Comparison of ENCODE assay signal across 19 cellular contexts in genomic region chr7:2955177-2955768, GRCh38.
DNase-seq lines count a peak whose midpoint lies in the region; ATAC-seq and TF ChIP-seq lines count a peak whose summit lies in the region.
"Had no signal": no experiment of that assay in that cellular context is flagged by ENCODE, and none has a peak within 500 bp of the region (broad histone marks: within the 10 kb centered on the region; RNA-seq: fewer than 3 reads in every experiment).

No MANE protein-coding gene starts in this region.

- no peaks in the 10 kb centered on the region for H3K79me1 ChIP-seq in H9 (ENCODE audit: insufficient read depth, low read depth, low read length, poor library complexity, severe bottlenecking)

- ATAC-seq in activated CD4-positive, alpha-beta T cell treated with anti-CD3 and anti-CD28 coated beads for 36 hours, result no peak
- ATAC-seq in naive thymus-derived CD8-positive, alpha-beta T cell, result no peak
- ATAC-seq in GM18861 (IDR thresholded peaks at IDR 0.05; ENCODE audit: unreplicated experiment), result no peak

- H3K27me3 ChIP-seq in H9 (ENCODE audit: insufficient read depth, low read length) (no peaks in the 10 kb centered on the region), colonic mucosa (no peaks in the 10 kb centered on the region)
- H3K27me3 ChIP-seq: spleen had no signal

- H3K27ac Mint-ChIP-seq in activated CD4-positive, alpha-beta T cell treated with anti-CD3 and anti-CD28 coated beads for 36 hours, result peak overlapping the region; percentile 83
- H3K27ac Mint-ChIP-seq in H9, result no peak overlapping the region
- H3K27ac Mint-ChIP-seq in activated naive CD8-positive, alpha-beta T cell, result peak overlapping the region; percentile 87
- peak overlapping the region; percentile 61 to 94 (median 92) for H3K27ac Mint-ChIP-seq in naive thymus-derived CD8-positive, alpha-beta T cell
- H3K27ac Mint-ChIP-seq: nephron had no signal

- no peak overlapping the region for H2BK5ac ChIP-seq in H9 (ENCODE audit: insufficient read length, low read length)

- H3K14ac ChIP-seq in H9 (ENCODE audit: insufficient read depth, low read length), result no peak overlapping the region

- no peak for TF ChIP-seq CTCF in H9 (conservative IDR thresholded peaks at IDR 0.05)
- TF ChIP-seq CTCF in colonic mucosa (IDR thresholded peaks at IDR 0.05), result no peak

- H2BK12ac ChIP-seq in H9 (ENCODE audit: insufficient read length, low read depth, low read length), result no peak overlapping the region

- H2AFZ ChIP-seq in H9 (ENCODE audit: low read length), result no peak overlapping the region

- no peak overlapping the region for H2AK5ac ChIP-seq in H9 (ENCODE audit: insufficient read length, low read length)

- H3K23me2 ChIP-seq in H9 (ENCODE audit: insufficient read length, low read depth, low read length, poor library complexity, severe bottlenecking), result no peaks in the 10 kb centered on the region

- H4K8ac ChIP-seq in H9 (replicated peaks; ENCODE audit: insufficient read length, low read depth, low read length), result no peak overlapping the region

- no peak overlapping the region for H3K4me3 Mint-ChIP-seq in activated CD4-positive, alpha-beta T cell treated with anti-CD3 and anti-CD28 coated beads for 36 hours
- no peak overlapping the region for H3K4me3 Mint-ChIP-seq in H9
- H3K4me3 Mint-ChIP-seq in activated naive CD8-positive, alpha-beta T cell, result peak overlapping the region; percentile 56
- peak overlapping the region in 8 of 10 donors; percentile 6 to 76 (median 58) for H3K4me3 Mint-ChIP-seq in naive thymus-derived CD8-positive, alpha-beta T cell
- H3K4me3 Mint-ChIP-seq: nephron had no signal

- peak overlapping the region; percentile 29 for H3K9ac ChIP-seq in H9 (ENCODE audit: extremely low read depth, insufficient read length, low read length)
- no peak overlapping the region for H3K9ac ChIP-seq in colonic mucosa (ENCODE audit: low read depth in 2 of 2, low read length in 2 of 2)

- H3K18ac ChIP-seq in H9 (ENCODE audit: insufficient read length, low read depth, low read length), result no peak overlapping the region

- H3K56ac ChIP-seq in H9 (ENCODE audit: insufficient read length, low read depth, low read length), result no peak overlapping the region

- H3K9me3 Mint-ChIP-seq in activated CD4-positive, alpha-beta T cell treated with anti-CD3 and anti-CD28 coated beads for 36 hours (ENCODE audit: low read depth), result peaks cover 10% of the 10 kb centered on the region
- H3K9me3 Mint-ChIP-seq in H9, result peaks cover 10 to 12% of the 10 kb centered on the region in 2 experiments
- peaks cover under 1% of the 10 kb centered on the region for H3K9me3 Mint-ChIP-seq in activated naive CD8-positive, alpha-beta T cell (ENCODE audit: low read depth)
- peaks cover 0 to 9% (median 6%) of the 10 kb centered on the region in 9 donors for H3K9me3 Mint-ChIP-seq in naive thymus-derived CD8-positive, alpha-beta T cell

- no CpG with 5 or more reads among the region's 8 CpGs for WGBS in H9 (ENCODE audit: extremely low coverage, insufficient read length, low lambda C conversion rate)

- H3T11ph ChIP-seq in H9 (ENCODE audit: low read length), result no peak overlapping the region

- H4K20me1 ChIP-seq in H9 (ENCODE audit: control insufficient read depth, insufficient read depth, insufficient read length), result no peaks in the 10 kb centered on the region

- no peak overlapping the region for H4K5ac ChIP-seq in H9 (ENCODE audit: insufficient read length, low read depth, low read length)

- peaks cover 82% of the 10 kb centered on the region for H3K36me3 Mint-ChIP-seq in activated CD4-positive, alpha-beta T cell treated with anti-CD3 and anti-CD28 coated beads for 36 hours (ENCODE audit: low read depth)
- H3K36me3 Mint-ChIP-seq in H9 (ENCODE audit: insufficient read depth in 1 of 3, low read depth in 3 of 3), result peaks cover 15 to 31% (median 23%) of the 10 kb centered on the region in 3 experiments
- peaks cover 24% of the 10 kb centered on the region for H3K36me3 Mint-ChIP-seq in activated naive CD8-positive, alpha-beta T cell
- H3K36me3 Mint-ChIP-seq in naive thymus-derived CD8-positive, alpha-beta T cell, result peaks cover 13 to 62% (median 26%) of the 10 kb centered on the region in 3 donors

- no peak overlapping the region for H3K4ac ChIP-seq in H9 (ENCODE audit: low read depth, low read length)

- H3K79me2 ChIP-seq in H9 (ENCODE audit: insufficient read depth, low read length), result no peaks in the 10 kb centered on the region

- H3K23ac ChIP-seq in H9 (ENCODE audit: insufficient read length, low read depth, low read length), result no peak overlapping the region

- H3K27me3 Mint-ChIP-seq in activated CD4-positive, alpha-beta T cell treated with anti-CD3 and anti-CD28 coated beads for 36 hours, result no peaks in the 10 kb centered on the region
- H3K27me3 Mint-ChIP-seq in H9 (ENCODE audit: low read depth), result no peaks in the 10 kb centered on the region
- H3K27me3 Mint-ChIP-seq in activated naive CD8-positive, alpha-beta T cell, result no peaks in the 10 kb centered on the region
- H3K27me3 Mint-ChIP-seq in naive thymus-derived CD8-positive, alpha-beta T cell, result no peaks in the 10 kb centered on the region

- peaks cover 81% of the 10 kb centered on the region for H3K4me1 Mint-ChIP-seq in activated CD4-positive, alpha-beta T cell treated with anti-CD3 and anti-CD28 coated beads for 36 hours
- H3K4me1 Mint-ChIP-seq in H9, result peaks cover 2 to 5% of the 10 kb centered on the region in 2 experiments
- H3K4me1 Mint-ChIP-seq in activated naive CD8-positive, alpha-beta T cell (ENCODE audit: low read depth), result peaks cover 84% of the 10 kb centered on the region
- H3K4me1 Mint-ChIP-seq in naive thymus-derived CD8-positive, alpha-beta T cell, result peaks cover 28 to 85% (median 74%) of the 10 kb centered on the region in 4 donors

- H2BK20ac ChIP-seq in H9 (ENCODE audit: low read depth, low read length, poor library complexity, severe bottlenecking), result no peak overlapping the region

- no peaks in the 10 kb centered on the region for H3K36me3 ChIP-seq in colonic mucosa
- H3K36me3 ChIP-seq: prostate gland had no signal

- H4K91ac ChIP-seq in H9 (ENCODE audit: insufficient read length, low read depth, low read length), result no peak overlapping the region

- intact Hi-C loops in activated CD4-positive, alpha-beta T cell treated with anti-CD3 and anti-CD28 coated beads for 36 hours (cut with DNase I, micrococcal nuclease), result loop anchor here in 1 of 2 experiments (10.0 kb wide), 1 partner anchor 90 kb away; no protein-coding TSS in a partner anchor
- intact Hi-C loops in colonic mucosa (cut with DNase I), result no loop called here

- H3K4me2 ChIP-seq in H9 (ENCODE audit: insufficient read depth, insufficient read length, low read length), result no peak overlapping the region

- peak; percentile 3 for DNase-seq in activated CD4-positive, alpha-beta T cell treated with anti-CD3 and anti-CD28 coated beads for 36 hours
- DNase-seq in activated CD4-positive, alpha-beta T cell treated with anti-CD3 and anti-CD28 coated beads for 1 hour, result no peak
- no peak for DNase-seq in H9
- DNase-seq in naive thymus-derived CD8-positive, alpha-beta T cell, result peak in 1 of 10 donors; percentile 50
- no peak for DNase-seq in HuH-7.5 (ENCODE audit: low spot score)
- DNase-seq in colonic mucosa, result no peak
- DNase-seq: amygdala, cerebellar nuclear complex, COR-L47, foreskin fibroblast, NCI-H2081 treated with DMSO at 0.1 percent for 48 hours, NCI-H524, SIG-M5, T1000 had no signal

- no peak overlapping the region for H2BK15ac ChIP-seq in H9 (ENCODE audit: low read depth, low read length)

- no peak overlapping the region for H3K4me3 ChIP-seq in colonic mucosa
- H3K4me3 ChIP-seq: prostate gland, spleen had no signal

- no peak overlapping the region for H3K27ac ChIP-seq in H9 (ENCODE audit: insufficient read length, low read depth, low read length)
- H3K27ac ChIP-seq in colonic mucosa, result no peak overlapping the region
- H3K27ac ChIP-seq: prostate gland had no signal

- H2BK120ac ChIP-seq in H9 (ENCODE audit: low read depth, low read length, poor library complexity, severe bottlenecking), result no peak overlapping the region

- H3K4me1 ChIP-seq in H9 (ENCODE audit: insufficient read depth, low read length) (no peaks in the 10 kb centered on the region), colonic mucosa (no peaks in the 10 kb centered on the region)
- H3K4me1 ChIP-seq: prostate gland had no signal

- POLR2A ChIA-PET in activated CD4-positive, alpha-beta T cell treated with anti-CD3 and anti-CD28 coated beads for 36 hours (lab: Charles Lee), result no interaction called here
- POLR2A ChIA-PET in naive thymus-derived CD8-positive, alpha-beta T cell (lab: Charles Lee), result interaction anchor here (0.5 to 3.9 kb wide), 4 partner anchors 19 to 136 kb away, joined by 3 to 22 read pairs (median 6); no protein-coding TSS in a partner anchor

- CTCF ChIA-PET in activated CD4-positive, alpha-beta T cell treated with anti-CD3 and anti-CD28 coated beads for 36 hours (lab: Charles Lee), result interaction anchor here (1.3 kb wide), 1 partner anchor 21 kb away, joined by 7 read pairs; no protein-coding TSS in a partner anchor

- H3K9me3 ChIP-seq in H9 (ENCODE audit: control insufficient read depth, low read depth, low read length), result no peaks in the 10 kb centered on the region
- H3K9me3 ChIP-seq in colonic mucosa, result no peaks in the 10 kb centered on the region
- H3K9me3 ChIP-seq: prostate gland, spleen had no signal

Comparison
In these comparisons a context has a peak if more than half of its experiments do, and no peak if none do; other contexts are left out.
1. H3K27ac Mint-ChIP-seq: peak in activated CD4-positive, alpha-beta T cell treated with anti-CD3 and anti-CD28 coated beads for 36 hours (single experiment), activated naive CD8-positive, alpha-beta T cell (single experiment) and naive thymus-derived CD8-positive, alpha-beta T cell (10 of 10); none in H9 (0 of 3).
2. H3K4me3 Mint-ChIP-seq: peak in activated naive CD8-positive, alpha-beta T cell (single experiment) and naive thymus-derived CD8-positive, alpha-beta T cell (8 of 10); none in activated CD4-positive, alpha-beta T cell treated with anti-CD3 and anti-CD28 coated beads for 36 hours (single experiment) and H9 (0 of 2).